ENCODE assay signal across 1 cellular context in the genomic region with DNA sequence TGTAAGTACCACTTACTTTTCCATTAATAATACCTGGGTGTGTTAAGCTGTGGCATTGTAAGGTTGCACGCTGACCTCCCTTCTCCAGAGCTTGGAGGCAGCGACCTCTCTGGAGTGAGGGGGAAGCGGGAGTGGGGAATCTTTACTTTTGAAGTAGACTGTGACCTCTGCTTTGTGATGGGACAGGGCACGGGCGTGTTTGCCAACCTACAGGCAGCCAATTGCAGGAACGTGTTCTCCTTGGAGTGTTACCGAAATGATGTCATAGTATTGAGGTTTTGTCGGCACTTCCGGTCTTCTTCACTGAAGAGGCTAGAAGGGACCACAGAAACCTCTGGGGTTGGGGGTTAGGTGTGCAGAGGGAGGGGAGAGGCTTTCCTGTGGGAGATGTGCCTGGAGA.
TF ChIP-seq lines count a peak whose summit lies in the region.

No MANE protein-coding gene starts in this region.

TF ChIP-seq in HepG2, 621 proteins besides CTCF, POLR2A, EP300 and RAD21 (continued from another document):
- TF ChIP-seq, protein P1, sequence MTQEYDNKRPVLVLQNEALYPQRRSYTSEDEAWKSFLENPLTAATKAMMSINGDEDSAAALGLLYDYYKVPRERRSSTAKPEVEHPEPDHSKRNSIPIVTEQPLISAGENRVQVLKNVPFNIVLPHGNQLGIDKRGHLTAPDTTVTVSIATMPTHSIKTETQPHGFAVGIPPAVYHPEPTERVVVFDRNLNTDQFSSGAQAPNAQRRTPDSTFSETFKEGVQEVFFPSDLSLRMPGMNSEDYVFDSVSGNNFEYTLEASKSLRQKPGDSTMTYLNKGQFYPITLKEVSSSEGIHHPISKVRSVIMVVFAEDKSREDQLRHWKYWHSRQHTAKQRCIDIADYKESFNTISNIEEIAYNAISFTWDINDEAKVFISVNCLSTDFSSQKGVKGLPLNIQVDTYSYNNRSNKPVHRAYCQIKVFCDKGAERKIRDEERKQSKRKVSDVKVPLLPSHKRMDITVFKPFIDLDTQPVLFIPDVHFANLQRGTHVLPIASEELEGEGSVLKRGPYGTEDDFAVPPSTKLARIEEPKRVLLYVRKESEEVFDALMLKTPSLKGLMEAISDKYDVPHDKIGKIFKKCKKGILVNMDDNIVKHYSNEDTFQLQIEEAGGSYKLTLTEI (CRISPR knock-in tag; conservative IDR thresholded peaks at IDR 0.05) = no peak
- TF ChIP-seq EED (CRISPR knock-in tag; IDR thresholded peaks at IDR 0.05) (no peak), ZNF747 (CRISPR knock-in tag; IDR thresholded peaks at IDR 0.05; ENCODE audit: borderline replicate concordance) (no peak), HNRNPLL (IDR thresholded peaks at IDR 0.05; ENCODE audit: low read depth, low read length, poor library complexity, severe bottlenecking) (no peak), MIER3 (CRISPR knock-in tag; IDR thresholded peaks at IDR 0.05; ENCODE audit: borderline replicate concordance) (no peak), CCDC6 (CRISPR knock-in tag; IDR thresholded peaks at IDR 0.05) (no peak)
